In the genomic region with DNA sequence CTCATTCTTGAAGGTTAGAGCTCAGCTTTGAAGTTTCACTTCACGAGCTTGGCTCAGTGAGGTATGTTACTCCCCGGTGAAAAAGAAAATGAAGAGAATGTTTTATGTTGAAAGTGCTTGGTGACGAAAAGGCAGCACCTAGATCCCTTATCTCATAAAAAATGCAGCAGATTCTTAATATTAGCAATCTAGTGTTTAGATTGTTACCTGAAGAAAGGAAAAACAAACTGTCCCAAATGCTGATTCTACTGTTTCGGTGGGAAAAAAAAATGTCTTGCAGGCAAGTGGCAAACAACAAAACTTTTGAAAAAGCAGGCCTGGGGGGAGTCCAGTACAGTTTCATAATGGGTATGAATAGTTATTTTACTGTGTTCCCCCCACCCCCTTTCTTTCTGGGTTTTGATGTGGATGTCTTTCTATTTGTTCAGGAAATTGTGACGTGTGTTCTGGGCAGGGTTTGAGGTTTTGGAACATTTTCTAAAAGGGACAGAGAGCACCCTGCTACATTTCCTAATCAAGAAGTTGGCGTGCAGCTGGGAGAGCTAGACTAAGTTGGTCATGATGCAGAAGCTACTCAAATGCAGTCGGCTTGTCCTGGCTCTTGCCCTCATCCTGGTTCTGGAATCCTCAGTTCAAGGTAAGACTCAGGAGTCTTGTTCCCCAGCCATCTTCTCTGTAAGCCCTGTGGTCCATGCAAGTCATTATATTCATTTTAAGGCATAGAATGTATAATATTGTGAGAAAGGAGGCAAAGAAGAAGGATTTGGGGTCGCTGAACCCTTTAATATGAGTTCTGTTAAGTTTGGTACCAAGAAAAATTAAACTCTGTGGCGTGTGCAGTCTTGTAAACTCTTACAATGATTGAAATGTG, we compare ENCODE assay signal across 8 cellular contexts. TPM values are rescaled to one million over a fixed set of nuclear protein-coding genes. Genes with fewer than 3 reads are reported as not detected.
DNase-seq lines count a peak whose midpoint lies in the region; ATAC-seq and TF ChIP-seq lines count a peak whose summit lies in the region.

A gene with protein sequence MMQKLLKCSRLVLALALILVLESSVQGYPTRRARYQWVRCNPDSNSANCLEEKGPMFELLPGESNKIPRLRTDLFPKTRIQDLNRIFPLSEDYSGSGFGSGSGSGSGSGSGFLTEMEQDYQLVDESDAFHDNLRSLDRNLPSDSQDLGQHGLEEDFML (plus strand): TSS at position 504 of the 871 bp plus-strand sequence. CDS start 55 bp downstream, at position 559.

- H3K4me3 ChIP-seq in AG09309 (ENCODE audit: control insufficient read depth, low read depth, low read length) = peak within 1 kb of the TSS; percentile 16
- H3K4me3 ChIP-seq in mucosa of stomach (ENCODE audit: low read length) = no peak within 1 kb of the TSS
- H3K4me3 ChIP-seq in hepatocyte = no peak within 1 kb of the TSS

- ATAC-seq in GM19463 (IDR thresholded peaks at IDR 0.05; ENCODE audit: unreplicated experiment) = peak; percentile 63

- H3K27me3 ChIP-seq in mucosa of stomach (ENCODE audit: control insufficient read depth, insufficient read depth, low read length) (no peaks in the 10 kb centered on the region), hepatocyte (no peaks in the 10 kb centered on the region)

- no peak within 1 kb of the TSS for H2AFZ ChIP-seq in hepatocyte

- DNase-seq in AG09309 (ENCODE audit: low read depth) (peak; percentile 59), dermis blood vessel endothelial cell (peak; percentile 94), hepatocyte (ENCODE audit: low spot score) (no peak)
- peak; percentile 54 to 86 for DNase-seq in activated CD4-positive, alpha-beta T cell treated with anti-CD3 and anti-CD28 coated beads, Interleukin-2, amount 50 U/mL, for 24 hours (ENCODE audit: low read depth in 1 of 2, low spot score in 1 of 2)

- peaks cover 36 to 48% (median 38%) of the 10 kb centered on the region in 3 donors for H3K4me1 Mint-ChIP-seq in IgD-negative memory B cell
- H3K4me1 Mint-ChIP-seq in stimulated activated naive CD8-positive, alpha-beta T cell treated with anti-CD3 and anti-CD28 coated beads, Interleukin-15, Interleukin-2, amounts not matched to agents 100 ng/mL and 50 ng/mL, for 24 hours (ENCODE audit: low read depth) = peaks cover 72% of the 10 kb centered on the region

- peak within 1 kb of the TSS; percentile 85 to 96 (median 92) for H3K4me3 Mint-ChIP-seq in IgD-negative memory B cell
- H3K4me3 Mint-ChIP-seq in stimulated activated naive CD8-positive, alpha-beta T cell treated with anti-CD3 and anti-CD28 coated beads, Interleukin-15, Interleukin-2, amounts not matched to agents 100 ng/mL and 50 ng/mL, for 24 hours = peak within 1 kb of the TSS; percentile 97

- H3K36me3 Mint-ChIP-seq in IgD-negative memory B cell = no peaks in the 10 kb centered on the region
- peaks cover 44% of the 10 kb centered on the region for H3K36me3 Mint-ChIP-seq in stimulated activated naive CD8-positive, alpha-beta T cell treated with anti-CD3 and anti-CD28 coated beads, Interleukin-15, Interleukin-2, amounts not matched to agents 100 ng/mL and 50 ng/mL, for 24 hours (ENCODE audit: low read depth)

- no peaks in the 10 kb centered on the region for H3K9me3 ChIP-seq in mucosa of stomach (ENCODE audit: control insufficient read depth, low read length)
- no peaks in the 10 kb centered on the region for H3K9me3 ChIP-seq in hepatocyte (ENCODE audit: low read depth)

- H3K27ac ChIP-seq in hepatocyte = no peak within 1 kb of the TSS

- WGBS in hepatocyte (ENCODE audit: low lambda C conversion rate, missing lambda C conversion rate) = 77% methylated on average over 9 of the region's 9 CpGs

- no peaks in the 10 kb centered on the region for H3K9me2 ChIP-seq in hepatocyte (replicated peaks; ENCODE audit: insufficient read depth)

- no peaks in the 10 kb centered on the region for H3K27me3 Mint-ChIP-seq in IgD-negative memory B cell
- no peaks in the 10 kb centered on the region for H3K27me3 Mint-ChIP-seq in stimulated activated naive CD8-positive, alpha-beta T cell treated with anti-CD3 and anti-CD28 coated beads, Interleukin-15, Interleukin-2, amounts not matched to agents 100 ng/mL and 50 ng/mL, for 24 hours

- H4K20me1 ChIP-seq in hepatocyte (ENCODE audit: insufficient read depth, poor library complexity, severe bottlenecking) = no peaks in the 10 kb centered on the region

- H3K4me1 ChIP-seq in mucosa of stomach (ENCODE audit: control insufficient read depth, insufficient read depth, low read length) (peaks cover 4% of the 10 kb centered on the region), hepatocyte (ENCODE audit: insufficient read depth) (no peaks in the 10 kb centered on the region)

- peaks cover 0 to 1% (median 0%) of the 10 kb centered on the region in 3 donors for H3K9me3 Mint-ChIP-seq in IgD-negative memory B cell
- H3K9me3 Mint-ChIP-seq in stimulated activated naive CD8-positive, alpha-beta T cell treated with anti-CD3 and anti-CD28 coated beads, Interleukin-15, Interleukin-2, amounts not matched to agents 100 ng/mL and 50 ng/mL, for 24 hours = no peaks in the 10 kb centered on the region

- H3K79me2 ChIP-seq in hepatocyte = no peaks in the 10 kb centered on the region

- no peak for TF ChIP-seq CTCF in AG09309 (IDR thresholded peaks at IDR 0.05; ENCODE audit: control insufficient read depth, insufficient read depth, low read depth, low read length, missing control alignments)
- no peak for TF ChIP-seq CTCF in hepatocyte (IDR thresholded peaks at IDR 0.05; ENCODE audit: poor library complexity)

- H3K36me3 ChIP-seq in mucosa of stomach (ENCODE audit: control insufficient read depth, insufficient read depth, low read length) (no peaks in the 10 kb centered on the region), hepatocyte (replicated peaks; ENCODE audit: insufficient read depth, low read depth) (no peaks in the 10 kb centered on the region)

- H3K4me2 ChIP-seq in hepatocyte = no peak within 1 kb of the TSS

- H3K9ac ChIP-seq in mucosa of stomach (ENCODE audit: low read length) = peak within 1 kb of the TSS; percentile 74

- H3K27ac Mint-ChIP-seq in IgD-negative memory B cell = peak within 1 kb of the TSS; percentile 91 to 95 (median 93)
- H3K27ac Mint-ChIP-seq in stimulated activated naive CD8-positive, alpha-beta T cell treated with anti-CD3 and anti-CD28 coated beads, Interleukin-15, Interleukin-2, amounts not matched to agents 100 ng/mL and 50 ng/mL, for 24 hours = peak within 1 kb of the TSS; percentile 98

RNA-seq across cellular contexts. Expression of the gene that starts here (rescaled TPM):
- polyA plus RNA-seq in IgD-negative memory B cell (65.1 TPM), hepatocyte (0.36 TPM in 1 of 2 replicates, not detected in the other)
- total RNA-seq in dermis blood vessel endothelial cell (495 and 622 TPM in 2 replicates), hepatocyte (0.68 and 2.5 TPM in 2 replicates)

Comparison
In these comparisons a context has a peak if more than half of its experiments do, and no peak if none do; other contexts are left out.
1. RNA of the gene that starts here (total RNA-seq): 495 to 622 TPM in dermis blood vessel endothelial cell; 0.68 to 2.5 TPM in hepatocyte; every median in the first group is over 100 times any median in the second.
2. RNA of the gene that starts here (polyA plus RNA-seq): 65.1 TPM in IgD-negative memory B cell (single experiment); 0.36 TPM in hepatocyte; every median in the first group is over 10 times any median in the second.